8 cellular contexts compared by ENCODE assay signal in genomic region chr6:116511424-116512131, GRCh38. TPM values are rescaled to one million over a fixed set of nuclear protein-coding genes. Genes with fewer than 3 reads are reported as not detected.
DNase-seq lines count a peak whose midpoint lies in the region; TF ChIP-seq lines count a peak whose summit lies in the region.

Gene CALHM5 (plus strand): TSS chr6:116511639. CDS start chr6:116511697, 58 bp downstream.

- DNase-seq in AG08396 (ENCODE audit: low spot score) (peak; percentile 71), HT-29 (ENCODE audit: low spot score) (peak; percentile 76), astrocyte of the cerebellum (ENCODE audit: low read depth) (peak; percentile 62), iris pigment epithelial cell (ENCODE audit: low read depth) (peak; percentile 92), stomach (no peak), GM19238 (ENCODE audit: insufficient read length, low spot score) (no peak), NCI-H1105 treated with DMSO at 0.1 percent for 48 hours (lab: John Stamatoyannopoulos, UW) (no peak), NCI-H187 (lab: John Stamatoyannopoulos, UW) (no peak)

- H3K27ac ChIP-seq in stomach, result peak within 1 kb of the TSS; percentile 66 to 84 (median 75)

- TF ChIP-seq EP300 in stomach (IDR thresholded peaks at IDR 0.05), result no peak

- intact Hi-C loops in stomach (cut with DNase I; ENCODE audit: low total_unique reads), result no loop called here

- H3K27me3 ChIP-seq in stomach, result no peaks in the 10 kb centered on the region

- TF ChIP-seq POLR2A in stomach (IDR thresholded peaks at IDR 0.05), result no peak

- in situ Hi-C loops in astrocyte of the cerebellum (cut with HindIII; ENCODE audit: low sequenced_read_pairs), result no loop called here

- 42 to 53% (median 44%) methylated on average over 10 of the region's 10 CpGs for WGBS in stomach, 5 donors

- H3K36me3 ChIP-seq in stomach, result no peaks in the 10 kb centered on the region

- H3K4me3 ChIP-seq in astrocyte of the cerebellum (ENCODE audit: low read depth, low read length), result peak within 1 kb of the TSS; percentile 31
- H3K4me3 ChIP-seq in stomach, result peak within 1 kb of the TSS; percentile 19 to 38 (median 28)

- no peaks in the 10 kb centered on the region for H3K9me3 ChIP-seq in stomach

- peaks cover 0 to 13% (median 0%) of the 10 kb centered on the region in 4 donors for H3K4me1 ChIP-seq in stomach

- TF ChIP-seq CTCF in astrocyte of the cerebellum (IDR thresholded peaks at IDR 0.05; ENCODE audit: low read depth, low read length, missing control alignments) (peak; percentile 57), stomach (IDR thresholded peaks at IDR 0.05) (peak in 5 of 7 experiments; percentile 28 to 60 (median 46))

RNA-seq across cellular contexts. Expression of gene CALHM5, which starts in this region (rescaled TPM):
- 0.08 and 0.23 TPM in 2 replicates for total RNA-seq in HT-29 (2014; rRNA removed; shearing (Covaris generic))
- total RNA-seq in stomach, result 1 to 10 TPM in 2 of 5 donors, under 1 TPM in 3; under 0.01 to 4.2 (median 0.29) TPM
- polyA plus RNA-seq in stomach, result under 1 TPM; 0.10 to 0.44 (median 0.15) TPM

Comparison
In these comparisons a context has a peak if more than half of its experiments do, and no peak if none do; other contexts are left out.
1. Peak in DNase-seq in HT-29; RNA of the gene not detected or under 1 TPM.
2. DNase-seq: peak in AG08396 (single experiment), astrocyte of the cerebellum (single experiment) and iris pigment epithelial cell (single experiment); none in stomach (single experiment), GM19238 (single experiment), NCI-H1105 treated with DMSO at 0.1 percent for 48 hours (single experiment) and NCI-H187 (0 of 2).